23 cellular contexts compared by ENCODE assay signal in genomic region chr7:91713669-91714068, GRCh38.
"Had no signal": no experiment of that assay in that cellular context is flagged by ENCODE, and none has a peak within 500 bp of the region (broad histone marks: within the 10 kb centered on the region; RNA-seq: fewer than 3 reads in every experiment).

No MANE protein-coding gene starts in this region.

- H3K9me3 ChIP-seq: MG63 had no signal

- H3K36me3 ChIP-seq: cardiac muscle cell, MG63 had no signal

- H3K4me3 ChIP-seq: cardiac muscle cell, MG63 had no signal

- DNase-seq: activated CD4-positive, alpha-beta memory T cell treated with anti-CD3 and anti-CD28 coated beads for 36 hours; activated CD4-positive, alpha-beta T cell treated with anti-CD3 and anti-CD28 coated beads, Interleukin-2, amount 10 ng/mL, durations not matched to agents 24 days and 14 days; activated CD4-positive, CD25-positive, alpha-beta regulatory T cell treated with anti-CD3 and anti-CD28 coated beads, Interleukin-2, amount 50 U/mL, for 72 hours; activated CD8-positive, alpha-beta memory T cell treated with anti-CD3 and anti-CD28 coated beads for 24 hours; activated gamma-delta T cell; activated naive CD4-positive, alpha-beta T cell treated with anti-CD3 and anti-CD28 coated beads for 36 hours; activated T-cell treated with anti-CD3 and anti-CD28 coated beads, Interleukin-2, amount 50 U/mL, for 4 hours; amygdala; cerebellar nuclear complex; MG63; MV-4-11; NCI-H1092 treated with DMSO at 0.1 percent for 48 hours; NCI-H1417 treated with DMSO at 0.1 percent for 48 hours; NCI-H1694 treated with DMSO at 0.1 percent for 48 hours; NCI-H2081; NCI-H226; NCI-H526; SHP77 treated with DMSO at 0.1 percent for 48 hours had no signal

- H3K27ac ChIP-seq: cardiac muscle cell, KMS-11 had no signal

- FAIRE-seq: astrocyte, RCC 7860 had no signal

- H3K27me3 ChIP-seq: cardiac muscle cell, MG63 had no signal

- ATAC-seq: activated T-cell treated with anti-CD3 and anti-CD28 coated beads, Interleukin-2, amount 50 U/mL, for 4 hours; WTC11 had no signal
